In genomic region chr5:65767565-65767964, GRCh38 we compare ENCODE assay signal across 21 cellular contexts.
"Had no signal": no experiment of that assay in that cellular context is flagged by ENCODE, and none has a peak within 500 bp of the region (broad histone marks: within the 10 kb centered on the region; RNA-seq: fewer than 3 reads in every experiment).

No MANE protein-coding gene starts in this region.

- H3K36me3 ChIP-seq: colonic mucosa, lower lobe of right lung had no signal

- H3K4me1 ChIP-seq: colonic mucosa, esophagus squamous epithelium, heart right ventricle, left lung, lower lobe of right lung had no signal

- ATAC-seq: gastrocnemius medialis, heart right ventricle, left cardiac atrium, left lung, left ventricle myocardium superior, lower lobe of right lung, mucosa of descending colon had no signal

- H3K27ac Mint-ChIP-seq: dendritic cell treated with granulocyte-macrophage colony-stimulating factor and Interleukin-4, amounts not matched to agents 40 ng/mL and 50 ng/mL, for 4 days; memory B cell; mesothelial cell of epicardium; naive B cell had no signal

- H3K27me3 Mint-ChIP-seq: dendritic cell treated with granulocyte-macrophage colony-stimulating factor and Interleukin-4, amounts not matched to agents 40 ng/mL and 50 ng/mL, for 4 days; memory B cell; naive B cell had no signal

- H3K9me3 Mint-ChIP-seq: dendritic cell treated with granulocyte-macrophage colony-stimulating factor and Interleukin-4, amounts not matched to agents 40 ng/mL and 50 ng/mL, for 4 days had no signal

- DNase-seq: colonic mucosa; cortex of kidney; effector CD4-positive, alpha-beta T cell; effector memory CD4-positive, alpha-beta T cell; esophagus squamous epithelium; foreskin fibroblast; foreskin melanocyte; gastrocnemius medialis; glutamatergic neuron; head of caudate nucleus; heart right ventricle; hippocampal formation; left cardiac atrium; left lung; left ventricle myocardium superior; lower lobe of right lung; mucosa of descending colon; naive B cell had no signal

- H3K27me3 ChIP-seq: colonic mucosa, esophagus squamous epithelium, gastrocnemius medialis, heart right ventricle, left lung had no signal

- H3K4me1 Mint-ChIP-seq: memory B cell, mesothelial cell of epicardium, naive B cell had no signal

- H3K27ac ChIP-seq: colonic mucosa, esophagus squamous epithelium, gastrocnemius medialis, heart right ventricle, left lung, lower lobe of right lung had no signal

- H3K4me3 Mint-ChIP-seq: dendritic cell treated with granulocyte-macrophage colony-stimulating factor and Interleukin-4, amounts not matched to agents 40 ng/mL and 50 ng/mL, for 4 days; memory B cell; mesothelial cell of epicardium had no signal

- H3K4me3 ChIP-seq: colonic mucosa, esophagus squamous epithelium, gastrocnemius medialis, heart right ventricle, left lung, lower lobe of right lung, mucosa of descending colon had no signal
